Comparison of ENCODE assay signal across 8 cellular contexts in genomic region chr14:102085503-102085902, GRCh38. TPM values are rescaled to one million over a fixed set of nuclear protein-coding genes. Genes with fewer than 3 reads are reported as not detected.
DNase-seq lines count a peak whose midpoint lies in the region; ATAC-seq and TF ChIP-seq lines count a peak whose summit lies in the region.

No MANE protein-coding gene starts in this region.

- H3K4me3 ChIP-seq in AG04450 (ENCODE audit: low read depth, low read length) (peak overlapping the region; percentile 83), HUES48 (ENCODE audit: low read depth, low read length) (peak overlapping the region; percentile 98), cardiac fibroblast (replicated peaks in 1 of 2; ENCODE audit: low read depth in 2 of 2, low read length in 2 of 2) (peak overlapping the region; percentile 69 to 81), muscle layer of duodenum (ENCODE audit: low read depth in 1 of 2, low read length in 2 of 2) (peak overlapping the region; percentile 76 to 87)

- POLR2A ChIA-PET in AG04450 (lab: Yijun Ruan, JAX): interaction anchor here (0.7 kb wide), 1 partner anchor 43 kb away, joined by 7 read pairs; no protein-coding TSS in a partner anchor

- ATAC-seq in HG02840 (IDR thresholded peaks at IDR 0.05; ENCODE audit: low FRiP score, unreplicated experiment) (no peak), GM18858 (IDR thresholded peaks at IDR 0.05; ENCODE audit: unreplicated experiment) (no peak)

- H3K27ac ChIP-seq in AG04450 (ENCODE audit: low read depth, low read length) (no peak overlapping the region), HUES48 (ENCODE audit: low read depth, low read length) (peak overlapping the region; percentile 17), muscle layer of duodenum (ENCODE audit: low read length) (peak overlapping the region; percentile 97)

- no peak for TF ChIP-seq CTCF in AG04450 (IDR thresholded peaks at IDR 0.05; ENCODE audit: low read depth, low read length)
- no peak for TF ChIP-seq CTCF in cardiac fibroblast (IDR thresholded peaks at IDR 0.05; ENCODE audit: low read depth, low read length)

- H3K4me1 ChIP-seq in HUES48 (ENCODE audit: control insufficient read depth, insufficient read depth, low read length) (peaks cover 15% of the 10 kb centered on the region), muscle layer of duodenum (ENCODE audit: control insufficient read depth in 1 of 2, insufficient read depth in 2 of 2, low read length in 2 of 2) (peaks cover 16 to 24% of the 10 kb centered on the region in 2 donors)

- H3K9ac ChIP-seq in HUES48 (ENCODE audit: low read depth, low read length): peak overlapping the region; percentile 93; the same call in 1 of the 2 replicates

- H3K36me3 ChIP-seq in HUES48 (ENCODE audit: control insufficient read depth, insufficient read depth, low read length) (peaks cover 57% of the 10 kb centered on the region), muscle layer of duodenum (ENCODE audit: control insufficient read depth in 1 of 2, insufficient read depth in 2 of 2, low read length in 2 of 2) (peaks cover 45 to 52% of the 10 kb centered on the region in 2 donors)

- H3K9me3 ChIP-seq in AG04450 (ENCODE audit: control insufficient read depth, insufficient read depth, low read length) (no peaks in the 10 kb centered on the region; the same call in 1 of the 2 replicates), HUES48 (ENCODE audit: control insufficient read depth, insufficient read depth, low read length) (no peaks in the 10 kb centered on the region), muscle layer of duodenum (ENCODE audit: control insufficient read depth in 1 of 2, low read length in 2 of 2) (no peaks in the 10 kb centered on the region)

- H3K27me3 ChIP-seq in AG04450 (ENCODE audit: control insufficient read depth, insufficient read depth, low read length) (no peaks in the 10 kb centered on the region), HUES48 (ENCODE audit: control insufficient read depth, insufficient read depth, low read length) (no peaks in the 10 kb centered on the region), muscle layer of duodenum (ENCODE audit: low read depth, low read length) (no peaks in the 10 kb centered on the region)

- DNase-seq in AG04450 (ENCODE audit: low read depth, low spot score) (no peak), cardiac fibroblast (ENCODE audit: low read depth in 2 of 2) (no peak), HuH-7 (ENCODE audit: low spot score) (no peak)
- DNase-seq in stimulated activated CD4-positive, alpha-beta T cell treated with anti-CD3 and anti-CD28 coated beads, Interleukin-2, amount 100 ng/mL, for 48 hours: no peak

- CTCF ChIA-PET in AG04450 (lab: Charles Lee): interaction anchor here (3.1 kb wide), 1 partner anchor 11 kb away, joined by 15 read pairs; no protein-coding TSS in a partner anchor

RNA-seq across cellular contexts. Expression of gene HSP90AA1, which starts 1.3 kb away (rescaled TPM):
- polyA plus RNA-seq in AG04450 (2011; rRNA removed): 543 and 822 TPM in 2 replicates
- 356 and 425 TPM in 2 replicates for polyA minus RNA-seq in AG04450 (2011; rRNA and poly(A)+ RNA removed)

RNA-seq across cellular contexts. Expression of gene WDR20, which starts 54.2 kb away (rescaled TPM):
- polyA plus RNA-seq in AG04450 (2011; rRNA removed): 14.2 and 16.6 TPM in 2 replicates
- polyA minus RNA-seq in AG04450 (2011; rRNA and poly(A)+ RNA removed): 32.7 and 35.1 TPM in 2 replicates
